ENCODE assay signal across 19 cellular contexts in genomic region chr12:87152841-87153528, GRCh38.
DNase-seq lines count a peak whose midpoint lies in the region; ATAC-seq and TF ChIP-seq lines count a peak whose summit lies in the region.
"Had no signal": no experiment of that assay in that cellular context is flagged by ENCODE, and none has a peak within 500 bp of the region (broad histone marks: within the 10 kb centered on the region; RNA-seq: fewer than 3 reads in every experiment).

No MANE protein-coding gene starts in this region.

- no peak overlapping the region for H3K4me3 ChIP-seq in cardiac muscle cell
- no peak overlapping the region for H3K4me3 ChIP-seq in smooth muscle cell
- no peak overlapping the region for H3K4me3 ChIP-seq in testis
- no peak overlapping the region for H3K4me3 ChIP-seq in uterus
- H3K4me3 ChIP-seq: GM23338, SJSA1 had no signal

- H3K4me2 ChIP-seq in smooth muscle cell, result peak overlapping the region; percentile 49
- H3K4me2 ChIP-seq: GM23338 had no signal

- peaks cover 5% of the 10 kb centered on the region for H3K9me3 Mint-ChIP-seq in activated naive CD8-positive, alpha-beta T cell treated with anti-CD3 and anti-CD28 coated beads, Interleukin-2, amount 50 U/mL, for 24 hours

- DNase-seq in cardiac muscle cell (ENCODE audit: low read depth in 1 of 2, low spot score in 1 of 2) (peak in 1 of 2 donors; percentile 12), Right ventricle myocardium inferior (ENCODE audit: missing footprints) (no peak), NCI-H69 (lab: John Stamatoyannopoulos, UW) (peak; percentile 88), cerebellar cortex (ENCODE audit: low spot score) (peak; percentile 55), smooth muscle cell (lab: John Stamatoyannopoulos, UW; ENCODE audit: unreplicated experiment) (no peak), testis (no peak), uterus (no peak)
- no peak for DNase-seq in activated naive CD8-positive, alpha-beta T cell treated with anti-CD3 and anti-CD28 coated beads, Interleukin-2, amount 50 U/mL, for 24 hours
- DNase-seq: Calu3, H9, Karpas-422, NCI-H1092, NCI-H1417 treated with DMSO at 0.1 percent for 48 hours, NCI-H187, NCI-H2107, NCI-H446 treated with DMSO at 0.1 percent for 48 hours had no signal

- H3K27me3 ChIP-seq in cardiac muscle cell, result no peaks in the 10 kb centered on the region
- H3K27me3 ChIP-seq in smooth muscle cell (ENCODE audit: low read depth), result no peaks in the 10 kb centered on the region
- no peaks in the 10 kb centered on the region for H3K27me3 ChIP-seq in testis
- no peaks in the 10 kb centered on the region for H3K27me3 ChIP-seq in uterus
- H3K27me3 ChIP-seq: SJSA1 had no signal

- no peaks in the 10 kb centered on the region for H4K20me1 ChIP-seq in smooth muscle cell (ENCODE audit: low read depth)

- H3K4me3 Mint-ChIP-seq in activated naive CD8-positive, alpha-beta T cell treated with anti-CD3 and anti-CD28 coated beads, Interleukin-2, amount 50 U/mL, for 24 hours, result no peak overlapping the region
- H3K4me3 Mint-ChIP-seq: GM23338, H9 had no signal

- no peaks in the 10 kb centered on the region for H3K27me3 Mint-ChIP-seq in activated naive CD8-positive, alpha-beta T cell treated with anti-CD3 and anti-CD28 coated beads, Interleukin-2, amount 50 U/mL, for 24 hours

- TF ChIP-seq POLR2A in testis (IDR thresholded peaks at IDR 0.05), result no peak
- TF ChIP-seq POLR2A in uterus (IDR thresholded peaks at IDR 0.05), result no peak

- H3F3A ChIP-seq in smooth muscle cell (ENCODE audit: low read depth), result peaks cover 13% of the 10 kb centered on the region

- H3K27ac Mint-ChIP-seq in activated naive CD8-positive, alpha-beta T cell treated with anti-CD3 and anti-CD28 coated beads, Interleukin-2, amount 50 U/mL, for 24 hours, result no peak overlapping the region
- H3K27ac Mint-ChIP-seq: GM23338, H9 had no signal

- H3K36me3 Mint-ChIP-seq in activated naive CD8-positive, alpha-beta T cell treated with anti-CD3 and anti-CD28 coated beads, Interleukin-2, amount 50 U/mL, for 24 hours (ENCODE audit: low read depth), result no peaks in the 10 kb centered on the region

- no peaks in the 10 kb centered on the region for H3K79me2 ChIP-seq in smooth muscle cell (ENCODE audit: low read depth)

- no peak overlapping the region for H3K9ac ChIP-seq in smooth muscle cell (ENCODE audit: low read depth)

- intact Hi-C loops in Right ventricle myocardium inferior (cut with DNase I), result no loop called here
- intact Hi-C loops in testis (cut with DNase I; ENCODE audit: low total_unique reads), result no loop called here
- intact Hi-C loops in uterus (cut with DNase I; ENCODE audit: low total_unique reads), result no loop called here

- no peak overlapping the region for H2AFZ ChIP-seq in smooth muscle cell (ENCODE audit: low read depth)
- H2AFZ ChIP-seq: GM23338 had no signal

- H3K4me1 ChIP-seq in cardiac muscle cell (ENCODE audit: low read depth) (peaks cover 17% of the 10 kb centered on the region), smooth muscle cell (ENCODE audit: low read depth) (no peaks in the 10 kb centered on the region), testis (no peaks in the 10 kb centered on the region), uterus (no peaks in the 10 kb centered on the region)
- H3K4me1 ChIP-seq: SJSA1 had no signal

- TF ChIP-seq CTCF in cardiac muscle cell (IDR thresholded peaks at IDR 0.05; ENCODE audit: low read depth, low read length) (no peak), smooth muscle cell (IDR thresholded peaks at IDR 0.05; ENCODE audit: borderline replicate concordance, insufficient read depth, poor library complexity, severe bottlenecking) (no peak), testis (IDR thresholded peaks at IDR 0.05) (no peak), uterus (IDR thresholded peaks at IDR 0.05) (no peak)

- no peaks in the 10 kb centered on the region for H3K4me1 Mint-ChIP-seq in activated naive CD8-positive, alpha-beta T cell treated with anti-CD3 and anti-CD28 coated beads, Interleukin-2, amount 50 U/mL, for 24 hours

- no peaks in the 10 kb centered on the region for H3K36me3 ChIP-seq in cardiac muscle cell
- H3K36me3 ChIP-seq in smooth muscle cell (ENCODE audit: low read depth), result no peaks in the 10 kb centered on the region
- no peaks in the 10 kb centered on the region for H3K36me3 ChIP-seq in testis (ENCODE audit: low read depth, missing control alignments)
- H3K36me3 ChIP-seq in uterus, result no peaks in the 10 kb centered on the region
- H3K36me3 ChIP-seq: SJSA1 had no signal

- H3K27ac ChIP-seq in cardiac muscle cell (peak overlapping the region; percentile 10), smooth muscle cell (ENCODE audit: low read depth) (no peak overlapping the region), testis (no peak overlapping the region), uterus (no peak overlapping the region)
- H3K27ac ChIP-seq: SJSA1 had no signal

- 79% methylated on average over 1 of the region's 1 CpG for WGBS in smooth muscle cell (ENCODE audit: low lambda C conversion rate)
- WGBS in testis, 2 donors, result 55 to 58% methylated on average over 1 of the region's 1 CpG

- no peak for ATAC-seq in Right ventricle myocardium inferior
- ATAC-seq in activated naive CD8-positive, alpha-beta T cell treated with anti-CD3 and anti-CD28 coated beads, Interleukin-2, amount 50 U/mL, for 24 hours, result no peak
- ATAC-seq: GM23338, HepG2 had no signal

- H3K9me3 ChIP-seq in cardiac muscle cell (ENCODE audit: low read depth) (no peaks in the 10 kb centered on the region), smooth muscle cell (replicated peaks; ENCODE audit: low read depth) (no peaks in the 10 kb centered on the region), testis (no peaks in the 10 kb centered on the region), uterus (no peaks in the 10 kb centered on the region)

Comparison
In these comparisons a context has a peak if more than half of its experiments do, and no peak if none do; other contexts are left out.
1. DNase-seq: peak in NCI-H69 (single experiment) and cerebellar cortex (single experiment); none in Right ventricle myocardium inferior (single experiment), smooth muscle cell (single experiment), testis (single experiment), activated naive CD8-positive, alpha-beta T cell treated with anti-CD3 and anti-CD28 coated beads, Interleukin-2, amount 50 U/mL, for 24 hours (single experiment) and uterus (0 of 2).